In genomic region chr3:12656850-12657249, GRCh38 we compare ENCODE assay signal across 1 cellular context.
TF ChIP-seq lines count a peak whose summit lies in the region.

No MANE protein-coding gene starts in this region.

TF ChIP-seq in K562, 482 proteins besides CTCF, POLR2A, EP300 and RAD21 (continues in another document):
- TF ChIP-seq AFF1 (IDR thresholded peaks at IDR 0.05; ENCODE audit: low read depth in 1 of 2, partially characterized antibody in 2 of 2), result peak in 1 of 2 experiments; percentile 76
- no peak for TF ChIP-seq FIP1L1 (IDR thresholded peaks at IDR 0.05; ENCODE audit: low read depth, low read length, poor library complexity, severe bottlenecking)
- no peak for TF ChIP-seq TGIF2 (CRISPR knock-in tag; IDR thresholded peaks at IDR 0.05)
- no peak for TF ChIP-seq DIDO1 (tag; IDR thresholded peaks at IDR 0.05; ENCODE audit: low read depth)
- TF ChIP-seq ARID3A (IDR thresholded peaks at IDR 0.05; ENCODE audit: borderline replicate concordance, low read depth, low read length), result peak; percentile 18; the same call in 1 of the 2 replicates
- no peak for TF ChIP-seq ATF2 (CRISPR knock-in tag; IDR thresholded peaks at IDR 0.05)
- TF ChIP-seq ELF2 (CRISPR knock-in tag; IDR thresholded peaks at IDR 0.05), result no peak
- TF ChIP-seq POLR2AphosphoS2 (IDR thresholded peaks at IDR 0.05; ENCODE audit: low read length), result no peak
- TF ChIP-seq FOXP4 (CRISPR knock-in tag; IDR thresholded peaks at IDR 0.05; ENCODE audit: borderline replicate concordance), result no peak
- no peak for TF ChIP-seq TSHZ1 (CRISPR knock-in tag; IDR thresholded peaks at IDR 0.05)
- no peak for TF ChIP-seq TRIM24 (IDR thresholded peaks at IDR 0.05)
- no peak for TF ChIP-seq THAP12 (CRISPR knock-in tag; IDR thresholded peaks at IDR 0.05)
- no peak for TF ChIP-seq ILF3 (IDR thresholded peaks at IDR 0.05; ENCODE audit: borderline replicate concordance)
- TF ChIP-seq HDAC1 (IDR thresholded peaks at IDR 0.05), result 0 out of 4 replicates have a peak, but pooled peaks of 1 of the 2 experiments have one; percentile 22
- TF ChIP-seq BDP1 (IDR thresholded peaks at IDR 0.05; ENCODE audit: insufficient read depth, insufficient read length), result no peak
- TF ChIP-seq SNRNP70 (optimal IDR thresholded peaks at IDR 0.05; ENCODE audit: low read depth, low read length), result no peak
- no peak for TF ChIP-seq MCM5 (IDR thresholded peaks at IDR 0.05; ENCODE audit: low read depth)
- peak; percentile 58; the same call in 1 of the 2 replicates for TF ChIP-seq SMARCA4 (IDR thresholded peaks at IDR 0.05)
- no peak for TF ChIP-seq ZSCAN32 (CRISPR knock-in tag; IDR thresholded peaks at IDR 0.05)
- TF ChIP-seq CBFA2T3 (IDR thresholded peaks at IDR 0.05), result peak; percentile 26; the same call in 1 of the 2 replicates
- 0 out of 4 replicates have a peak, but pooled peaks of 1 of the 2 experiments have one; percentile 10 for TF ChIP-seq RCOR1 (IDR thresholded peaks at IDR 0.05; ENCODE audit: borderline replicate concordance in 1 of 2, low read depth in 2 of 2, low read length in 2 of 2)
- no peak for TF ChIP-seq ZBED1 (IDR thresholded peaks at IDR 0.05)
- TF ChIP-seq ZZZ3 (IDR thresholded peaks at IDR 0.05), result no peak
- TF ChIP-seq POLR2H (tag; IDR thresholded peaks at IDR 0.05; ENCODE audit: low read depth), result no peak
- no peak for TF ChIP-seq ZNF511 (CRISPR knock-in tag; IDR thresholded peaks at IDR 0.05)
- no peak for TF ChIP-seq ZNF668 (CRISPR knock-in tag; IDR thresholded peaks at IDR 0.05)
- no peak for TF ChIP-seq REST (CRISPR knock-in tag; IDR thresholded peaks at IDR 0.05; ENCODE audit: low read depth)
- no peak for TF ChIP-seq ZNF143 (CRISPR knock-in tag; IDR thresholded peaks at IDR 0.05)
- no peak for TF ChIP-seq ID3 (CRISPR knock-in tag; IDR thresholded peaks at IDR 0.05)
- TF ChIP-seq ID3 (tag; IDR thresholded peaks at IDR 0.05), result no peak
- no peak for TF ChIP-seq ZNF785 (CRISPR knock-in tag; IDR thresholded peaks at IDR 0.05)
- TF ChIP-seq NRF1 (conservative IDR thresholded peaks at IDR 0.05 in 1 of 2, IDR thresholded peaks at IDR 0.05 in 1 of 2), result no peak
- no peak for TF ChIP-seq SLC30A9 (CRISPR knock-in tag; IDR thresholded peaks at IDR 0.05)
- peak; percentile 20; the same call in 1 of the 2 replicates for TF ChIP-seq ARID1B (IDR thresholded peaks at IDR 0.05)
